In genomic region chr1:43705982-43706597, GRCh38 we compare ENCODE assay signal across 10 cellular contexts. TPM values are rescaled to one million over a fixed set of nuclear protein-coding genes. Genes with fewer than 3 reads are reported as not detected.
DNase-seq lines count a peak whose midpoint lies in the region; ATAC-seq, FAIRE-seq and TF ChIP-seq lines count a peak whose summit lies in the region.
"Had no signal": no experiment of that assay in that cellular context is flagged by ENCODE, and none has a peak within 500 bp of the region (broad histone marks: within the 10 kb centered on the region; RNA-seq: fewer than 3 reads in every experiment).

No MANE protein-coding gene starts in this region.

- TF ChIP-seq RAD21 in A549 (conservative IDR thresholded peaks at IDR 0.05 in 1 of 2, IDR thresholded peaks at IDR 0.05 in 1 of 2) = no peak

- DNase-seq in A549 (ENCODE audit: low read depth in 1 of 2, low spot score in 1 of 2) (peak in 1 of 2 experiments; percentile 4), ELR (ENCODE audit: low read depth) (peak; percentile 43), RPMI8226 (peak; percentile 11), glomerular visceral epithelial cell (ENCODE audit: extremely low spot score) (peak; percentile 43), NCI-H1048 (lab: John Stamatoyannopoulos, UW) (no peak), anterior cingulate cortex (lab: John Stamatoyannopoulos, UW) (no peak)
- DNase-seq: effector memory CD4-positive, alpha-beta T cell; NCI-H2171 had no signal

- 71% methylated on average over 5 of the region's 5 CpGs for WGBS in A549 (ENCODE audit: missing lambda C conversion rate)

- ATAC-seq in A549 (peak; percentile 2 to 5; a peak in 2 of 6 replicates), GM18868 (IDR thresholded peaks at IDR 0.05; ENCODE audit: unreplicated experiment) (no peak), GM19455 (IDR thresholded peaks at IDR 0.05; ENCODE audit: unreplicated experiment) (no peak)

- TF ChIP-seq CTCF in A549 (IDR thresholded peaks at IDR 0.05) = no peak

- H3K27ac ChIP-seq in A549 = peak overlapping the region; percentile 93 to 98

- H3K9me3 ChIP-seq in A549 = no peaks in the 10 kb centered on the region

- no peak for TF ChIP-seq EP300 in A549 (IDR thresholded peaks at IDR 0.05)

- POLR2A ChIA-PET in A549 (lab: Yijun Ruan, JAX) = interaction anchor here (1.0 to 2.2 kb wide), 3 partner anchors 10 to 55 kb away, joined by 3 to 15 read pairs (median 3); partner anchors contain the start of gene KDM4A

- TF ChIP-seq POLR2A in A549 (IDR thresholded peaks at IDR 0.05; ENCODE audit: low read length) = no peak

- peaks cover 29% of the 10 kb centered on the region for H3K4me1 ChIP-seq in A549

- peak overlapping the region; percentile 75; the same call in 2 of the 3 replicates for H3K4me3 ChIP-seq in A549

- no peak for FAIRE-seq in A549 (lab: Jason Lieb, UNC)

- CTCF ChIA-PET in A549 (lab: Yijun Ruan, JAX) = interaction anchor here (1.0 to 1.6 kb wide), 4 partner anchors 14 to 176 kb away, joined by 3 to 4 read pairs (median 3); no protein-coding TSS in a partner anchor

- peak overlapping the region; percentile 96 for H3K4me2 ChIP-seq in A549

TF ChIP-seq in A549, 52 proteins besides CTCF, POLR2A, EP300 and RAD21:
- no peak for TF ChIP-seq FOXS1 (CRISPR knock-in tag; IDR thresholded peaks at IDR 0.05)
- TF ChIP-seq CBX8 (IDR thresholded peaks at IDR 0.05) = no peak
- no peak for TF ChIP-seq MAZ (IDR thresholded peaks at IDR 0.05; ENCODE audit: borderline replicate concordance, low read depth, low read length)
- TF ChIP-seq HOXA7 (CRISPR knock-in tag; IDR thresholded peaks at IDR 0.05) = no peak
- TF ChIP-seq MAFK (IDR thresholded peaks at IDR 0.05; ENCODE audit: partially characterized antibody) = no peak
- no peak for TF ChIP-seq NR3C1 (IDR thresholded peaks at IDR 0.05)
- no peak for TF ChIP-seq CBX2 (IDR thresholded peaks at IDR 0.05; ENCODE audit: borderline replicate concordance, low read depth)
- no peak for TF ChIP-seq RARB (CRISPR knock-in tag; IDR thresholded peaks at IDR 0.05)
- no peak for TF ChIP-seq HDAC2 (IDR thresholded peaks at IDR 0.05)
- TF ChIP-seq ESRRA (IDR thresholded peaks at IDR 0.05; ENCODE audit: borderline replicate concordance, low read length) = no peak
- no peak for TF ChIP-seq KDM1A (IDR thresholded peaks at IDR 0.05; ENCODE audit: low read depth)
- TF ChIP-seq, protein P1, sequence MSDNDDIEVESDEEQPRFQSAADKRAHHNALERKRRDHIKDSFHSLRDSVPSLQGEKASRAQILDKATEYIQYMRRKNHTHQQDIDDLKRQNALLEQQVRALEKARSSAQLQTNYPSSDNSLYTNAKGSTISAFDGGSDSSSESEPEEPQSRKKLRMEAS (IDR thresholded peaks at IDR 0.05) = no peak

RNA-seq across cellular contexts. Expression of gene ST3GAL3, which starts 1.2 kb away (rescaled TPM):
- polyA plus RNA-seq in A549 (2011; rRNA removed) = 4.0 and 5.6 TPM in 2 replicates
- polyA plus RNA-seq in A549 (2012; cell fraction: cytosol; rRNA removed) = 3.1 TPM in 2 replicates
- polyA plus RNA-seq in A549 (2012; cell fraction: nucleus; rRNA removed) = 10.2 and 12.0 TPM in 2 replicates
- 2.5 to 3.9 TPM (median 3.0 TPM) in 3 replicates for polyA plus RNA-seq in A549 (2017; fragmentation: RNase III; extraction: RNeasy Plus Mini Kit Qiagen cat#74134 plus additional on column Dnase treatment)
- 16.5 and 18.6 TPM in 2 replicates for polyA minus RNA-seq in A549 (2011; rRNA and poly(A)+ RNA removed)

RNA-seq across cellular contexts. Expression of gene KDM4A, which starts 56.1 kb away (rescaled TPM):
- polyA plus RNA-seq in A549 (2011; rRNA removed) (35.3 and 45.6 TPM in 2 replicates), A549 (2017; fragmentation: RNase III; extraction: RNeasy Plus Mini Kit Qiagen cat#74134 plus additional on column Dnase treatment) (15.8 to 17.2 TPM (median 16.7 TPM) in 3 replicates)
- polyA plus RNA-seq in A549 (2012; cell fraction: cytosol; rRNA removed) = 8.1 and 9.1 TPM in 2 replicates
- 9.9 and 16.4 TPM in 2 replicates for polyA plus RNA-seq in A549 (2012; cell fraction: nucleus; rRNA removed)
- polyA minus RNA-seq in A549 (2011; rRNA and poly(A)+ RNA removed) = 28.0 and 38.1 TPM in 2 replicates

Comparison
In these comparisons a context has a peak if more than half of its experiments do, and no peak if none do; other contexts are left out.
1. ATAC-seq: peak in A549 (2 of 2); none in GM18868 (single experiment) and GM19455 (single experiment).
2. DNase-seq: peak in ELR (single experiment), RPMI8226 (single experiment) and glomerular visceral epithelial cell (single experiment); none in NCI-H1048 (single experiment) and anterior cingulate cortex (0 of 58).